16 cellular contexts compared by ENCODE assay signal in genomic region chr14:76089151-76089550, GRCh38.
DNase-seq lines count a peak whose midpoint lies in the region; ATAC-seq and TF ChIP-seq lines count a peak whose summit lies in the region.
"Had no signal": no experiment of that assay in that cellular context is flagged by ENCODE, and none has a peak within 500 bp of the region (broad histone marks: within the 10 kb centered on the region; RNA-seq: fewer than 3 reads in every experiment).

No MANE protein-coding gene starts in this region.

- WGBS in mammary epithelial cell (ENCODE audit: low coverage, missing lambda C conversion rate): 13% methylated on average over 11 of the region's 12 CpGs
- 55 to 56% methylated on average over 8 to 12 of the region's 12 CpGs for WGBS in testis, 2 donors

- dilution Hi-C loops in mammary epithelial cell (cut with HindIII; ENCODE audit: low sequenced_read_pairs): no loop called here

- H3K36me3 ChIP-seq in breast epithelium: no peaks in the 10 kb centered on the region
- H3K36me3 ChIP-seq in mammary epithelial cell (ENCODE audit: insufficient read depth, low read length): no peaks in the 10 kb centered on the region
- no peaks in the 10 kb centered on the region for H3K36me3 ChIP-seq in SJCRH30
- H3K36me3 ChIP-seq in left ventricle myocardium inferior: no peaks in the 10 kb centered on the region
- no peaks in the 10 kb centered on the region for H3K36me3 ChIP-seq in testis (ENCODE audit: low read depth, missing control alignments)
- H3K36me3 ChIP-seq: HAP-1 had no signal

- no peak for DNase-seq in breast epithelium (ENCODE audit: low spot score in 2 of 2)
- DNase-seq in mammary epithelial cell: no peak
- DNase-seq in SJCRH30: peak; percentile 20 to 37
- DNase-seq in left ventricle myocardium inferior: peak; percentile 33
- DNase-seq in testis: peak; percentile 43
- no peak for DNase-seq in NCI-H510A treated with DMSO at 0.1 percent for 48 hours (lab: John Stamatoyannopoulos, UW)
- DNase-seq: NCI-H1436 treated with DMSO at 0.1 percent for 48 hours; NCI-H2081; NCI-H524 treated with DMSO at 0.1 percent for 48 hours; NK-92 treated with Interleukin-12 subunit alpha and Interleukin-12 subunit beta, amount 100 ng/mL, for 24 hours; OCI-M1; RPMI8226 had no signal

- no peak overlapping the region for H3K9ac ChIP-seq in mammary epithelial cell (ENCODE audit: insufficient read depth, low read length)

- no peak overlapping the region for H3K4me3 ChIP-seq in breast epithelium
- no peak overlapping the region for H3K4me3 ChIP-seq in mammary epithelial cell (replicated peaks in 1 of 3; ENCODE audit: insufficient read depth in 1 of 3, low read depth in 2 of 3, low read length in 3 of 3)
- H3K4me3 ChIP-seq in SJCRH30: no peak overlapping the region
- H3K4me3 ChIP-seq in left ventricle myocardium inferior: no peak overlapping the region
- no peak overlapping the region for H3K4me3 ChIP-seq in testis
- H3K4me3 ChIP-seq: HAP-1 had no signal

- no TSS peak for BruUV-seq in mammary epithelial cell (replicated peaks; lab: Mats Ljungman, UMichigan)

- in situ Hi-C loops in mammary epithelial cell (cut with MboI; ENCODE audit: low sequenced_read_pairs in 2 of 2): no loop called here

- H3K27ac ChIP-seq in breast epithelium: peak overlapping the region; percentile 44 to 67
- no peak overlapping the region for H3K27ac ChIP-seq in mammary epithelial cell (ENCODE audit: insufficient read depth, low read depth, low read length)
- H3K27ac ChIP-seq in SJCRH30: no peak overlapping the region
- H3K27ac ChIP-seq in left ventricle myocardium inferior (replicated peaks): peak overlapping the region; percentile 38
- peak overlapping the region in 1 of 2 donors; percentile 41 for H3K27ac ChIP-seq in testis
- H3K27ac ChIP-seq: 22Rv1 had no signal

- H4K20me1 ChIP-seq in mammary epithelial cell (ENCODE audit: insufficient read depth, low read length): no peaks in the 10 kb centered on the region

- TF ChIP-seq POLR2A in breast epithelium (IDR thresholded peaks at IDR 0.05) (no peak), testis (IDR thresholded peaks at IDR 0.05) (no peak)

- CTCF ChIA-PET in mammary epithelial cell (lab: Charles Lee; ENCODE audit: low non-redundant PET): no interaction called here

- H3K79me2 ChIP-seq in mammary epithelial cell (ENCODE audit: insufficient read depth, low read length): no peaks in the 10 kb centered on the region

- H3K9me3 ChIP-seq in breast epithelium (no peaks in the 10 kb centered on the region), mammary epithelial cell (replicated peaks; ENCODE audit: insufficient read depth, low read length) (no peaks in the 10 kb centered on the region), SJCRH30 (replicated peaks) (no peaks in the 10 kb centered on the region), left ventricle myocardium inferior (replicated peaks) (no peaks in the 10 kb centered on the region), testis (no peaks in the 10 kb centered on the region)
- H3K9me3 ChIP-seq: HAP-1 had no signal

- TF ChIP-seq CTCF in breast epithelium (IDR thresholded peaks at IDR 0.05): no peak
- TF ChIP-seq CTCF in mammary epithelial cell (conservative IDR thresholded peaks at IDR 0.05 in 1 of 2, IDR thresholded peaks at IDR 0.05 in 1 of 2; ENCODE audit: extremely low read depth in 1 of 2, insufficient read depth in 1 of 2, low read depth in 1 of 2, low read length in 2 of 2): no peak
- TF ChIP-seq CTCF in left ventricle myocardium inferior (IDR thresholded peaks at IDR 0.05; ENCODE audit: borderline replicate concordance): no peak
- no peak for TF ChIP-seq CTCF in testis (IDR thresholded peaks at IDR 0.05)

- ATAC-seq in GM19351 (IDR thresholded peaks at IDR 0.05; ENCODE audit: unreplicated experiment): no peak
- no peak for ATAC-seq in GM18517 (IDR thresholded peaks at IDR 0.05; ENCODE audit: unreplicated experiment)

- no peaks in the 10 kb centered on the region for H3K4me1 ChIP-seq in breast epithelium
- H3K4me1 ChIP-seq in mammary epithelial cell (ENCODE audit: insufficient read depth, low read length): no peaks in the 10 kb centered on the region
- H3K4me1 ChIP-seq in SJCRH30: peaks cover 7% of the 10 kb centered on the region; the same call in 1 of the 2 replicates
- peaks cover 10% of the 10 kb centered on the region for H3K4me1 ChIP-seq in left ventricle myocardium inferior
- H3K4me1 ChIP-seq in testis: peaks cover 11% of the 10 kb centered on the region
- H3K4me1 ChIP-seq: HAP-1 had no signal

- no peaks in the 10 kb centered on the region for H3K27me3 ChIP-seq in breast epithelium
- H3K27me3 ChIP-seq in mammary epithelial cell (ENCODE audit: insufficient read depth, low read length): peaks cover 4% of the 10 kb centered on the region
- no peaks in the 10 kb centered on the region for H3K27me3 ChIP-seq in SJCRH30
- H3K27me3 ChIP-seq in left ventricle myocardium inferior (ENCODE audit: low read depth): peaks cover 12% of the 10 kb centered on the region
- H3K27me3 ChIP-seq in testis: no peaks in the 10 kb centered on the region

- no peak overlapping the region for H2AFZ ChIP-seq in mammary epithelial cell (ENCODE audit: low read depth, low read length)

- intact Hi-C loops in breast epithelium (cut with DNase I; ENCODE audit: low total_unique reads) (loop anchor here (5.0 kb wide), 1 partner anchor 1078 kb away; no protein-coding TSS in a partner anchor), mammary epithelial cell (cut with micrococcal nuclease) (no loop called here), left ventricle myocardium inferior (cut with micrococcal nuclease) (no loop called here), testis (cut with DNase I; ENCODE audit: low total_unique reads) (no loop called here)

- no peak overlapping the region for H3K4me2 ChIP-seq in mammary epithelial cell (ENCODE audit: insufficient read depth, low read depth, low read length)

Comparison
In these comparisons a context has a peak if more than half of its experiments do, and no peak if none do; other contexts are left out.
1. H3K27ac ChIP-seq: peak in breast epithelium (2 of 2) and left ventricle myocardium inferior (single experiment); none in mammary epithelial cell (single experiment) and SJCRH30 (single experiment).
2. DNase-seq: peak in SJCRH30 (2 of 2), left ventricle myocardium inferior (single experiment) and testis (single experiment); none in breast epithelium (0 of 2), mammary epithelial cell (single experiment) and NCI-H510A treated with DMSO at 0.1 percent for 48 hours (single experiment).